Comparison of ENCODE assay signal across 10 cellular contexts in genomic region chr1:211548321-211549091, GRCh38. TPM values are rescaled to one million over a fixed set of nuclear protein-coding genes. Genes with fewer than 3 reads are reported as not detected.
DNase-seq lines count a peak whose midpoint lies in the region; ATAC-seq and TF ChIP-seq lines count a peak whose summit lies in the region.
"Had no signal": no experiment of that assay in that cellular context is flagged by ENCODE, and none has a peak within 500 bp of the region (broad histone marks: within the 10 kb centered on the region; RNA-seq: fewer than 3 reads in every experiment).

No MANE protein-coding gene starts in this region.

- H3K36me3 ChIP-seq in PC-9 (ENCODE audit: low read depth) (no peaks in the 10 kb centered on the region), right atrium auricular region (no peaks in the 10 kb centered on the region)

- CTCF ChIA-PET in activated CD4-positive, alpha-beta T cell treated with anti-CD3 and anti-CD28 coated beads for 36 hours (lab: Charles Lee): interaction anchor here (0.6 to 1.9 kb wide), 6 partner anchors 16 to 107 kb away, joined by 3 to 4 read pairs (median 3); partner anchors contain the start of gene SLC30A1
- CTCF ChIA-PET in PC-9 (lab: Charles Lee): no interaction called here

- no peaks in the 10 kb centered on the region for H3K79me2 ChIP-seq in PC-9 (ENCODE audit: low read depth)

- ATAC-seq in activated CD4-positive, alpha-beta T cell treated with anti-CD3 and anti-CD28 coated beads for 36 hours: peak; percentile 90

- BruUV-seq in PC-9 (replicated peaks; lab: Mats Ljungman, UMichigan): no TSS peak

- no peaks in the 10 kb centered on the region for H3K9me2 ChIP-seq in PC-9 (ENCODE audit: insufficient read depth)

- no peaks in the 10 kb centered on the region for H3K4me1 Mint-ChIP-seq in activated CD4-positive, alpha-beta T cell treated with anti-CD3 and anti-CD28 coated beads for 36 hours

- no peaks in the 10 kb centered on the region for H3K27me3 ChIP-seq in PC-9 (ENCODE audit: insufficient read depth, low read depth)
- no peaks in the 10 kb centered on the region for H3K27me3 ChIP-seq in right atrium auricular region

- no peak overlapping the region; the same call in 1 of the 2 replicates for H3K4me3 ChIP-seq in PC-9
- H3K4me3 ChIP-seq in right atrium auricular region: no peak overlapping the region
- H3K4me3 ChIP-seq: A549 had no signal

- H3K36me3 Mint-ChIP-seq in activated CD4-positive, alpha-beta T cell treated with anti-CD3 and anti-CD28 coated beads for 36 hours (ENCODE audit: low read depth): no peaks in the 10 kb centered on the region

- peaks cover 75% of the 10 kb centered on the region for H3K4me1 ChIP-seq in PC-9 (replicated peaks; ENCODE audit: insufficient read depth)
- peaks cover 0 to 18% of the 10 kb centered on the region in 2 donors for H3K4me1 ChIP-seq in right atrium auricular region

- POLR2A ChIA-PET in activated CD4-positive, alpha-beta T cell treated with anti-CD3 and anti-CD28 coated beads for 36 hours (lab: Charles Lee): no interaction called here
- POLR2A ChIA-PET in PC-9 (lab: Charles Lee; ENCODE audit: unreplicated experiment): interaction anchor here (0.5 to 1.4 kb wide), 3 partner anchors 31 to 859 kb away, joined by 3 to 7 read pairs (median 6); no protein-coding TSS in a partner anchor

- peak overlapping the region; percentile 29 for H3K27ac Mint-ChIP-seq in activated CD4-positive, alpha-beta T cell treated with anti-CD3 and anti-CD28 coated beads for 36 hours

- H3K27ac ChIP-seq in PC-9: peak overlapping the region; percentile 71
- peak overlapping the region; percentile 31 to 58 for H3K27ac ChIP-seq in right atrium auricular region

- H3K4me3 Mint-ChIP-seq in activated CD4-positive, alpha-beta T cell treated with anti-CD3 and anti-CD28 coated beads for 36 hours: no peak overlapping the region

- no peaks in the 10 kb centered on the region for H3K9me3 Mint-ChIP-seq in activated CD4-positive, alpha-beta T cell treated with anti-CD3 and anti-CD28 coated beads for 36 hours (ENCODE audit: low read depth)

- no peak for TF ChIP-seq CTCF in PC-9 (conservative IDR thresholded peaks at IDR 0.05)
- TF ChIP-seq CTCF in right atrium auricular region (IDR thresholded peaks at IDR 0.05): no peak

- peaks cover 9% of the 10 kb centered on the region for H3K27me3 Mint-ChIP-seq in activated CD4-positive, alpha-beta T cell treated with anti-CD3 and anti-CD28 coated beads for 36 hours

- intact Hi-C loops in activated CD4-positive, alpha-beta T cell treated with anti-CD3 and anti-CD28 coated beads for 36 hours (cut with DNase I, micrococcal nuclease): no loop called here
- intact Hi-C loops in PC-9 (cut with micrococcal nuclease; ENCODE audit: unreplicated experiment): no loop called here

- peak overlapping the region; percentile 58 for H3K4me2 ChIP-seq in PC-9
- H3K4me2 ChIP-seq: A549 had no signal

- no peaks in the 10 kb centered on the region for H4K20me1 ChIP-seq in PC-9 (ENCODE audit: insufficient read depth)

- H2AFZ ChIP-seq in PC-9: no peak overlapping the region; the same call in 1 of the 2 replicates

- peak; percentile 66 for DNase-seq in activated CD4-positive, alpha-beta T cell treated with anti-CD3 and anti-CD28 coated beads for 36 hours
- no peak for DNase-seq in activated CD4-positive, alpha-beta T cell treated with anti-CD3 and anti-CD28 coated beads, Interleukin-2, amount 50 U/mL, for 4 hours
- DNase-seq in PC-9: peak; percentile 62 to 84
- DNase-seq in right atrium auricular region (ENCODE audit: low spot score): no peak
- peak; percentile 42 for DNase-seq in stimulated activated CD4-positive, alpha-beta T cell treated with anti-CD3 and anti-CD28 coated beads, Interleukin-4, amount 100 ng/mL, for 24 hours
- no peak for DNase-seq in DMS79 treated with DMSO at 0.1 percent for 48 hours (lab: John Stamatoyannopoulos, UW)
- no peak for DNase-seq in AML-193 (lab: John Stamatoyannopoulos, UW)
- no peak for DNase-seq in NCI-H526 treated with DMSO at 0.1 percent for 48 hours (lab: John Stamatoyannopoulos, UW)
- DNase-seq: NCI-H1694 treated with DMSO at 0.1 percent for 48 hours had no signal

- H3K9me3 ChIP-seq in PC-9 (ENCODE audit: insufficient read depth, low read depth) (no peaks in the 10 kb centered on the region), right atrium auricular region (no peaks in the 10 kb centered on the region)
- H3K9me3 ChIP-seq: A549 had no signal

- peaks cover 57% of the 10 kb centered on the region for H3F3A ChIP-seq in PC-9 (ENCODE audit: insufficient read depth, low read depth)

RNA-seq across cellular contexts. Expression of gene SLC30A1, which starts 30.5 kb away (rescaled TPM):
- 1 to 10 TPM; 2.9 to 4.5 TPM for total RNA-seq in activated CD4-positive, alpha-beta T cell treated with anti-CD3 and anti-CD28 coated beads for 36 hours
- total RNA-seq in PC-9 (2021) (26.8 and 27.6 TPM in 2 replicates), right atrium auricular region (10 to 100 TPM; 10.5 to 13.1 TPM)

RNA-seq across cellular contexts. Expression of gene RD3, which starts 56.5 kb away (rescaled TPM):
- total RNA-seq in activated CD4-positive, alpha-beta T cell treated with anti-CD3 and anti-CD28 coated beads for 36 hours: not detected
- 0.45 and 1.2 TPM in 2 replicates for total RNA-seq in PC-9 (2021)
- not detected for total RNA-seq in right atrium auricular region

Comparison
In these comparisons a context has a peak if more than half of its experiments do, and no peak if none do; other contexts are left out.
1. DNase-seq: peak in activated CD4-positive, alpha-beta T cell treated with anti-CD3 and anti-CD28 coated beads for 36 hours (single experiment), PC-9 (2 of 2) and stimulated activated CD4-positive, alpha-beta T cell treated with anti-CD3 and anti-CD28 coated beads, Interleukin-4, amount 100 ng/mL, for 24 hours (single experiment); none in activated CD4-positive, alpha-beta T cell treated with anti-CD3 and anti-CD28 coated beads, Interleukin-2, amount 50 U/mL, for 4 hours (0 of 2), right atrium auricular region (single experiment), DMS79 treated with DMSO at 0.1 percent for 48 hours (single experiment), AML-193 (0 of 2) and NCI-H526 treated with DMSO at 0.1 percent for 48 hours (single experiment).